In genomic region chr6:121614115-121614514, GRCh38 we compare ENCODE assay signal across 23 cellular contexts.
"Had no signal": no experiment of that assay in that cellular context is flagged by ENCODE, and none has a peak within 500 bp of the region (broad histone marks: within the 10 kb centered on the region; RNA-seq: fewer than 3 reads in every experiment).

No MANE protein-coding gene starts in this region.

- H3K4me3 Mint-ChIP-seq: activated CD4-positive, alpha-beta memory T cell treated with anti-CD3 and anti-CD28 coated beads for 36 hours; activated CD8-positive, alpha-beta memory T cell treated with anti-CD3 and anti-CD28 coated beads, Interleukin-2, amount 10 ng/mL, durations not matched to agents 7 days and 5 days; dendritic cell treated with granulocyte-macrophage colony-stimulating factor and Interleukin-4, amounts not matched to agents 40 ng/mL and 50 ng/mL, for 4 days; endodermal cell; memory B cell; naive thymus-derived CD8-positive, alpha-beta T cell; stimulated activated naive CD8-positive, alpha-beta T cell treated with anti-CD3 and anti-CD28 coated beads, Interleukin-15, Interleukin-2, amounts not matched to agents 100 ng/mL and 50 ng/mL, for 24 hours had no signal

- H3K27me3 ChIP-seq: adrenal gland, body of pancreas, foreskin keratinocyte, neutrophil, testis had no signal

- H3K4me3 ChIP-seq: adrenal gland, body of pancreas, smooth muscle cell, testis had no signal

- H3K4me1 ChIP-seq: adrenal gland, body of pancreas, testis had no signal

- H3K36me3 Mint-ChIP-seq: activated CD4-positive, alpha-beta memory T cell treated with anti-CD3 and anti-CD28 coated beads for 36 hours; activated CD8-positive, alpha-beta memory T cell treated with anti-CD3 and anti-CD28 coated beads, Interleukin-2, amount 10 ng/mL, durations not matched to agents 7 days and 5 days; memory B cell; naive thymus-derived CD8-positive, alpha-beta T cell had no signal

- H3K9me3 Mint-ChIP-seq: activated CD4-positive, alpha-beta memory T cell treated with anti-CD3 and anti-CD28 coated beads for 36 hours; dendritic cell treated with granulocyte-macrophage colony-stimulating factor and Interleukin-4, amounts not matched to agents 40 ng/mL and 50 ng/mL, for 4 days; endodermal cell; memory B cell; naive thymus-derived CD8-positive, alpha-beta T cell had no signal

- H3K27ac ChIP-seq: adrenal gland, body of pancreas, foreskin keratinocyte, neutrophil, testis had no signal

- ATAC-seq: activated CD8-positive, alpha-beta memory T cell treated with anti-CD3 and anti-CD28 coated beads, Interleukin-2, amount 10 ng/mL, durations not matched to agents 7 days and 5 days; body of pancreas; foreskin keratinocyte; left ventricle myocardium superior; naive thymus-derived CD8-positive, alpha-beta T cell; right cardiac atrium; SK-N-SH treated with all-trans-retinoic acid at 6 μM for 48 hours had no signal

- DNase-seq: activated CD4-positive, alpha-beta memory T cell treated with anti-CD3 and anti-CD28 coated beads for 36 hours; activated CD8-positive, alpha-beta memory T cell treated with anti-CD3 and anti-CD28 coated beads, Interleukin-2, amount 10 ng/mL, durations not matched to agents 7 days and 5 days; activated naive CD4-positive, alpha-beta T cell treated with anti-CD3 and anti-CD28 coated beads, Interleukin-2, amount 50 U/mL, for 16 hours; activated T-cell treated with anti-CD3 and anti-CD28 coated beads, Interleukin-2, amount 50 U/mL, for 1 hour; adrenal gland; body of pancreas; endodermal cell; erythroblast; foreskin keratinocyte; kidney glomerular epithelial cell; left ventricle myocardium superior; naive thymus-derived CD8-positive, alpha-beta T cell; right cardiac atrium; T-helper 1 cell; T1000; testis had no signal

- H3K4me1 Mint-ChIP-seq: activated CD8-positive, alpha-beta memory T cell treated with anti-CD3 and anti-CD28 coated beads, Interleukin-2, amount 10 ng/mL, durations not matched to agents 7 days and 5 days; memory B cell; naive thymus-derived CD8-positive, alpha-beta T cell had no signal

- H3K36me3 ChIP-seq: adrenal gland, neutrophil had no signal

- H3K27me3 Mint-ChIP-seq: activated CD4-positive, alpha-beta memory T cell treated with anti-CD3 and anti-CD28 coated beads for 36 hours; activated CD8-positive, alpha-beta memory T cell treated with anti-CD3 and anti-CD28 coated beads, Interleukin-2, amount 10 ng/mL, durations not matched to agents 7 days and 5 days; dendritic cell treated with granulocyte-macrophage colony-stimulating factor and Interleukin-4, amounts not matched to agents 40 ng/mL and 50 ng/mL, for 4 days; memory B cell; naive thymus-derived CD8-positive, alpha-beta T cell; progenitor cell of endocrine pancreas; stimulated activated naive CD8-positive, alpha-beta T cell treated with anti-CD3 and anti-CD28 coated beads, Interleukin-15, Interleukin-2, amounts not matched to agents 100 ng/mL and 50 ng/mL, for 24 hours had no signal

- H3K27ac Mint-ChIP-seq: activated CD4-positive, alpha-beta memory T cell treated with anti-CD3 and anti-CD28 coated beads for 36 hours; activated CD8-positive, alpha-beta memory T cell treated with anti-CD3 and anti-CD28 coated beads, Interleukin-2, amount 10 ng/mL, durations not matched to agents 7 days and 5 days; dendritic cell treated with granulocyte-macrophage colony-stimulating factor and Interleukin-4, amounts not matched to agents 40 ng/mL and 50 ng/mL, for 4 days; endodermal cell; memory B cell; naive thymus-derived CD8-positive, alpha-beta T cell; progenitor cell of endocrine pancreas; stimulated activated naive CD8-positive, alpha-beta T cell treated with anti-CD3 and anti-CD28 coated beads, Interleukin-15, Interleukin-2, amounts not matched to agents 100 ng/mL and 50 ng/mL, for 24 hours had no signal

- H3K9me3 ChIP-seq: adrenal gland, body of pancreas, neutrophil, testis had no signal
